Comparison of ENCODE assay signal across 14 cellular contexts in the genomic region with DNA sequence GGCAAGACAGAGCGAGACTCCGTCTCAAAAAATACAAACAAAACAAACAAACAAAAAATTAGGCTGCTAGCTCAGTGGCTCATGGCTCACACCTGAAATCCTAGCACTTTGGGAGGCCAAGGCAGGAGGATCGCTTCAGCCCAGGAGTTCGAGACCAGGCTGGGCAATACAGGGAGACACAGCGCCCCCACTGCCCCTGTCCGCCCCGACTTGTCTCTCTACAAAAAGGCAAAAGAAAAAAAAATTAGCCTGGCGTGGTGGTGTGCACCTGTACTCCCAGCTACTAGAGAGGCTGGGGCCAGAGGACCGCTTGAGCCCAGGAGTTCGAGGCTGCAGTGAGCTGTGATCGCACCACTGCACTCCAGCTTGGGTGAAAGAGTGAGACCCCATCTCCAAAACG. TPM values are rescaled to one million over a fixed set of nuclear protein-coding genes. Genes with fewer than 3 reads are reported as not detected.
DNase-seq lines count a peak whose midpoint lies in the region; ATAC-seq, FAIRE-seq and TF ChIP-seq lines count a peak whose summit lies in the region.
"Had no signal": no experiment of that assay in that cellular context is flagged by ENCODE, and none has a peak within 500 bp of the region (broad histone marks: within the 10 kb centered on the region; RNA-seq: fewer than 3 reads in every experiment).

No MANE protein-coding gene starts in this region.

- FAIRE-seq in HTR-8/SVneo (lab: Jason Lieb, UNC), result no peak
- FAIRE-seq: kidney had no signal

- intact Hi-C loops in transverse colon (cut with DNase I; ENCODE audit: low total_unique reads), result no loop called here

- H3K4me1 Mint-ChIP-seq in activated naive CD4-positive, alpha-beta T cell treated with anti-CD3 and anti-CD28 coated beads, Interleukin-2, amount 50 U/mL, for 24 hours, result peaks cover 8% of the 10 kb centered on the region
- H3K4me1 Mint-ChIP-seq in activated naive CD8-positive, alpha-beta T cell treated with anti-CD3 and anti-CD28 coated beads, Interleukin-2, amount 50 U/mL, for 24 hours, result peaks cover 16% of the 10 kb centered on the region
- peaks cover 42% of the 10 kb centered on the region for H3K4me1 Mint-ChIP-seq in mesothelial cell of epicardium

- no peaks in the 10 kb centered on the region for H3K36me3 ChIP-seq in transverse colon

- ATAC-seq in activated naive CD8-positive, alpha-beta T cell treated with anti-CD3 and anti-CD28 coated beads, Interleukin-2, amount 50 U/mL, for 24 hours, result no peak
- no peak for ATAC-seq in GM21381 (IDR thresholded peaks at IDR 0.05; ENCODE audit: unreplicated experiment)

- in situ Hi-C loops in transverse colon (cut with MboI; ENCODE audit: low pct_ligation_motif_present in 1 of 4, low pct_unique_long_range_greater_than_20kb in 1 of 4, low sequenced_read_pairs in 3 of 4), result no loop called here

- H3K27ac Mint-ChIP-seq in activated naive CD4-positive, alpha-beta T cell treated with anti-CD3 and anti-CD28 coated beads, Interleukin-2, amount 50 U/mL, for 24 hours, result no peak overlapping the region
- H3K27ac Mint-ChIP-seq in activated naive CD8-positive, alpha-beta T cell treated with anti-CD3 and anti-CD28 coated beads, Interleukin-2, amount 50 U/mL, for 24 hours, result no peak overlapping the region
- peak overlapping the region; percentile 76 for H3K27ac Mint-ChIP-seq in mesothelial cell of epicardium
- H3K27ac Mint-ChIP-seq: dendritic cell treated with granulocyte-macrophage colony-stimulating factor and Interleukin-4, amounts not matched to agents 40 ng/mL and 50 ng/mL, for 4 days had no signal

- 33 to 73% methylated on average over 2 to 12 of the region's 12 CpGs for WGBS in transverse colon (ENCODE audit: low coverage in 1 of 2), 2 donors

- no peaks in the 10 kb centered on the region for H3K9me3 Mint-ChIP-seq in activated naive CD4-positive, alpha-beta T cell treated with anti-CD3 and anti-CD28 coated beads, Interleukin-2, amount 50 U/mL, for 24 hours
- H3K9me3 Mint-ChIP-seq in activated naive CD8-positive, alpha-beta T cell treated with anti-CD3 and anti-CD28 coated beads, Interleukin-2, amount 50 U/mL, for 24 hours, result no peaks in the 10 kb centered on the region
- H3K9me3 Mint-ChIP-seq in mesothelial cell of epicardium, result no peaks in the 10 kb centered on the region
- H3K9me3 Mint-ChIP-seq: dendritic cell treated with granulocyte-macrophage colony-stimulating factor and Interleukin-4, amounts not matched to agents 40 ng/mL and 50 ng/mL, for 4 days had no signal

- peak overlapping the region; percentile 73 for H3K4me3 Mint-ChIP-seq in activated naive CD4-positive, alpha-beta T cell treated with anti-CD3 and anti-CD28 coated beads, Interleukin-2, amount 50 U/mL, for 24 hours
- H3K4me3 Mint-ChIP-seq in activated naive CD8-positive, alpha-beta T cell treated with anti-CD3 and anti-CD28 coated beads, Interleukin-2, amount 50 U/mL, for 24 hours, result peak overlapping the region; percentile 39
- H3K4me3 Mint-ChIP-seq in mesothelial cell of epicardium, result peak overlapping the region; percentile 93

- DNase-seq in activated naive CD4-positive, alpha-beta T cell (lab: John Stamatoyannopoulos, UW), result no peak
- DNase-seq in activated naive CD8-positive, alpha-beta T cell treated with anti-CD3 and anti-CD28 coated beads, Interleukin-2, amount 50 U/mL, for 24 hours, result no peak
- DNase-seq in mesothelial cell of epicardium (ENCODE audit: low spot score in 2 of 2, unreplicated experiment in 2 of 2), result no peak
- DNase-seq in transverse colon, result no peak
- DNase-seq in AG20443 (ENCODE audit: low spot score), result no peak
- no peak for DNase-seq in HTR-8/SVneo (ENCODE audit: insufficient read length, low spot score)
- DNase-seq: AML-193, foreskin fibroblast, NCI-H1694 treated with DMSO at 0.1 percent for 48 hours, SHP77 treated with DMSO at 0.1 percent for 48 hours had no signal

- H3K36me3 Mint-ChIP-seq in activated naive CD4-positive, alpha-beta T cell treated with anti-CD3 and anti-CD28 coated beads, Interleukin-2, amount 50 U/mL, for 24 hours, result peaks cover 2% of the 10 kb centered on the region
- no peaks in the 10 kb centered on the region for H3K36me3 Mint-ChIP-seq in activated naive CD8-positive, alpha-beta T cell treated with anti-CD3 and anti-CD28 coated beads, Interleukin-2, amount 50 U/mL, for 24 hours (ENCODE audit: low read depth)
- H3K36me3 Mint-ChIP-seq in mesothelial cell of epicardium, result no peaks in the 10 kb centered on the region

- no peak for TF ChIP-seq EP300 in transverse colon (IDR thresholded peaks at IDR 0.05; ENCODE audit: low read depth)

- TF ChIP-seq CTCF in mesothelial cell of epicardium (IDR thresholded peaks at IDR 0.05; ENCODE audit: unreplicated experiment) (no peak), transverse colon (IDR thresholded peaks at IDR 0.05) (no peak)

- peaks cover 5 to 42% (median 39%) of the 10 kb centered on the region in 4 donors for H3K4me1 ChIP-seq in transverse colon

- peak overlapping the region in 3 of 4 donors; percentile 56 to 74 (median 62) for H3K4me3 ChIP-seq in transverse colon

- H3K27me3 Mint-ChIP-seq in activated naive CD4-positive, alpha-beta T cell treated with anti-CD3 and anti-CD28 coated beads, Interleukin-2, amount 50 U/mL, for 24 hours, result peaks cover 14% of the 10 kb centered on the region
- peaks cover 41% of the 10 kb centered on the region for H3K27me3 Mint-ChIP-seq in activated naive CD8-positive, alpha-beta T cell treated with anti-CD3 and anti-CD28 coated beads, Interleukin-2, amount 50 U/mL, for 24 hours
- H3K27me3 Mint-ChIP-seq in mesothelial cell of epicardium (ENCODE audit: low read depth), result peaks cover 25% of the 10 kb centered on the region

- H3K9me3 ChIP-seq in transverse colon, result no peaks in the 10 kb centered on the region

- H3K27me3 ChIP-seq in transverse colon, result peaks cover 33% of the 10 kb centered on the region

- no peak for TF ChIP-seq POLR2A in transverse colon (IDR thresholded peaks at IDR 0.05)

- H3K27ac ChIP-seq in transverse colon, result peak overlapping the region; percentile 37 to 91 (median 86)

RNA-seq across cellular contexts. Expression of a gene that starts 0.5 kb away (rescaled TPM):
- total RNA-seq in mesothelial cell of epicardium (214 to 236 TPM (median 219 TPM) in 3 replicates), transverse colon (100 to 1,000 TPM; 190 to 551 (median 434) TPM)

Comparison
In these comparisons a context has a peak if more than half of its experiments do, and no peak if none do; other contexts are left out.
1. H3K4me3 Mint-ChIP-seq: peak in every context shown above with its lines; median percentile 93 in mesothelial cell of epicardium; 73 in activated naive CD4-positive, alpha-beta T cell treated with anti-CD3 and anti-CD28 coated beads, Interleukin-2, amount 50 U/mL, for 24 hours; 39 in activated naive CD8-positive, alpha-beta T cell treated with anti-CD3 and anti-CD28 coated beads, Interleukin-2, amount 50 U/mL, for 24 hours.